Comparison of ENCODE assay signal across 14 cellular contexts in the genomic region with DNA sequence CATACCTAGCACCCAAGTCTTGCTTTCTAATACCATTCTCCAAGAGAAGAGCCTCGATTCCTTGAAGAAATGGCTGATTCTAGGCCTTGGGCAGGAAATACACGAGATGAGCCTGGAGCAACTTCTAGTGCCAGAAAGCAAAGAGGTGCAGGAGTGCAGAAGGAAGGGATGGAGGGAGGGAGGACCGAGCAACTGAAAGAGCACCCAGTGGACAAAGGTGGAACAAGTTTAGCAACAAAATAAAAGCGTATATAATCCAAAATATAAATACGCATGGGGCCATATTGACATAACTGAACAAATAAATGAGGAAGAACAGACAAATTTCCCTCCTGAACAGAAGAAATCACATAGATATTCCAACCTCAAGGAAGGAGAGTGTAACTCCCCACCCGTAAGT.
"Had no signal": no experiment of that assay in that cellular context is flagged by ENCODE, and none has a peak within 500 bp of the region (broad histone marks: within the 10 kb centered on the region; RNA-seq: fewer than 3 reads in every experiment).

No MANE protein-coding gene starts in this region.

- H3K9me3 ChIP-seq: gastrocnemius medialis, left ventricle myocardium inferior, thoracic aorta had no signal

- H3K4me3 Mint-ChIP-seq: activated naive CD8-positive, alpha-beta T cell treated with anti-CD3 and anti-CD28 coated beads for 36 hours; memory B cell; nephron; stimulated activated naive CD8-positive, alpha-beta T cell treated with anti-CD3 and anti-CD28 coated beads, Interleukin-15, amount 100 ng/mL, for 72 hours had no signal

- H3K9me3 Mint-ChIP-seq: activated naive CD8-positive, alpha-beta T cell treated with anti-CD3 and anti-CD28 coated beads for 36 hours; memory B cell; nephron; stimulated activated naive CD8-positive, alpha-beta T cell treated with anti-CD3 and anti-CD28 coated beads, Interleukin-15, amount 100 ng/mL, for 72 hours had no signal

- DNase-seq: activated CD4-positive, alpha-beta T cell treated with anti-CD3 and anti-CD28 coated beads, Interleukin-2, amount 50 U/mL, for 1 hour; activated CD4-positive, CD25-positive, alpha-beta regulatory T cell; activated effector memory CD4-positive, alpha-beta T cell treated with Interleukin-2 at 50 U/mL for 16 hours; activated naive CD8-positive, alpha-beta T cell treated with anti-CD3 and anti-CD28 coated beads for 36 hours; activated T-cell treated with anti-CD3 and anti-CD28 coated beads for 4 hours; anterior cingulate cortex; gastrocnemius medialis; left ventricle myocardium inferior; stimulated activated CD4-positive, alpha-beta T cell treated with anti-CD3 and anti-CD28 coated beads, Interleukin-2, amount 100 ng/mL, for 48 hours; stimulated activated CD8-positive, alpha-beta memory T cell treated with anti-CD3 and anti-CD28 coated beads, Interleukin-4, amount 100 ng/mL, for 48 hours; stimulated activated naive CD8-positive, alpha-beta T cell treated with anti-CD3 and anti-CD28 coated beads, Interleukin-15, amount 100 ng/mL, for 72 hours had no signal

- H3K4me3 ChIP-seq: gastrocnemius medialis, left ventricle myocardium inferior, thoracic aorta had no signal

- H3K27me3 ChIP-seq: gastrocnemius medialis had no signal

- ATAC-seq: gastrocnemius medialis; stimulated activated naive CD8-positive, alpha-beta T cell treated with anti-CD3 and anti-CD28 coated beads, Interleukin-15, amount 100 ng/mL, for 72 hours had no signal

- H3K27ac ChIP-seq: gastrocnemius medialis, left ventricle myocardium inferior, thoracic aorta had no signal

- H3K27ac Mint-ChIP-seq: activated naive CD8-positive, alpha-beta T cell treated with anti-CD3 and anti-CD28 coated beads for 36 hours; memory B cell; nephron had no signal

- H3K27me3 Mint-ChIP-seq: activated naive CD8-positive, alpha-beta T cell treated with anti-CD3 and anti-CD28 coated beads for 36 hours; memory B cell; stimulated activated naive CD8-positive, alpha-beta T cell treated with anti-CD3 and anti-CD28 coated beads, Interleukin-15, amount 100 ng/mL, for 72 hours had no signal

- H3K36me3 ChIP-seq: gastrocnemius medialis, left ventricle myocardium inferior, thoracic aorta had no signal
